Comparison of ENCODE assay signal across 1 cellular context in genomic region chr2:219724628-219725027, GRCh38.
TF ChIP-seq lines count a peak whose summit lies in the region.

No MANE protein-coding gene starts in this region.

TF ChIP-seq in K562, 482 proteins besides CTCF, POLR2A, EP300 and RAD21 (continued from another document and continues in another):
- TF ChIP-seq POLR2AphosphoS5 (IDR thresholded peaks at IDR 0.05; ENCODE audit: control insufficient read depth, insufficient read depth, low read depth, low read length) (no peak), DLX4 (CRISPR knock-in tag; IDR thresholded peaks at IDR 0.05) (no peak), OTX1 (CRISPR knock-in tag; IDR thresholded peaks at IDR 0.05) (no peak), ID3 (CRISPR knock-in tag; IDR thresholded peaks at IDR 0.05) (no peak), ID3 (tag; IDR thresholded peaks at IDR 0.05) (no peak), ZC3H4 (CRISPR knock-in tag; IDR thresholded peaks at IDR 0.05; ENCODE audit: borderline replicate concordance) (no peak), NEUROD1 (IDR thresholded peaks at IDR 0.05; ENCODE audit: borderline replicate concordance, low read depth, low read length, partially characterized antibody) (no peak), MAFF (IDR thresholded peaks at IDR 0.05; ENCODE audit: low read length) (no peak), E2F6 (IDR thresholded peaks at IDR 0.05; ENCODE audit: borderline replicate concordance in 1 of 2, extremely low read depth in 1 of 2, insufficient read depth in 1 of 2, insufficient read length in 1 of 2, low read depth in 1 of 2, low read length in 1 of 2, poor library complexity in 1 of 2, severe bottlenecking in 1 of 2) (peak in 1 of 2 experiments; percentile 29), CBFB (CRISPR knock-in tag; IDR thresholded peaks at IDR 0.05) (no peak), NRF1 (conservative IDR thresholded peaks at IDR 0.05 in 1 of 2, IDR thresholded peaks at IDR 0.05 in 1 of 2) (no peak), MCM3 (IDR thresholded peaks at IDR 0.05) (no peak), MCM5 (IDR thresholded peaks at IDR 0.05; ENCODE audit: low read depth) (no peak), BCLAF1 (IDR thresholded peaks at IDR 0.05; ENCODE audit: borderline replicate concordance in 1 of 2, control insufficient read depth in 1 of 2, low read depth in 2 of 2, low read length in 1 of 2) (no peak), NCOA6 (IDR thresholded peaks at IDR 0.05) (no peak), BDP1 (IDR thresholded peaks at IDR 0.05; ENCODE audit: insufficient read depth, insufficient read length) (no peak), TRIM28 (IDR thresholded peaks at IDR 0.05) (no peak), CSDE1 (IDR thresholded peaks at IDR 0.05) (no peak), ESRRA (IDR thresholded peaks at IDR 0.05; ENCODE audit: borderline replicate concordance, low read depth) (no peak), E2F1 (CRISPR knock-in tag; IDR thresholded peaks at IDR 0.05) (no peak), PHTF2 (CRISPR knock-in tag; IDR thresholded peaks at IDR 0.05) (no peak), ESRRB (CRISPR knock-in tag; IDR thresholded peaks at IDR 0.05; ENCODE audit: borderline replicate concordance) (no peak), ZNF785 (CRISPR knock-in tag; IDR thresholded peaks at IDR 0.05) (no peak), PTBP1 (IDR thresholded peaks at IDR 0.05; ENCODE audit: low read depth, low read length) (no peak), SPI1 (IDR thresholded peaks at IDR 0.05; ENCODE audit: borderline replicate concordance, low read depth, low read length) (no peak), PTRF (tag; IDR thresholded peaks at IDR 0.05) (no peak), YBX1 (IDR thresholded peaks at IDR 0.05) (no peak), DEAF1 (CRISPR knock-in tag; IDR thresholded peaks at IDR 0.05) (no peak), POLR3G (IDR thresholded peaks at IDR 0.05; ENCODE audit: extremely low read depth, insufficient read length, insufficient replicate concordance) (no peak), NCOR1 (IDR thresholded peaks at IDR 0.05) (peak; percentile 45; the same call in 1 of the 2 replicates), ZFP1 (CRISPR knock-in tag; IDR thresholded peaks at IDR 0.05) (no peak), ZNF316 (IDR thresholded peaks at IDR 0.05) (no peak), ELF2 (CRISPR knock-in tag; IDR thresholded peaks at IDR 0.05) (no peak), MTA2 (IDR thresholded peaks at IDR 0.05; ENCODE audit: low read depth) (0 out of 2 replicates have a peak, but pooled peaks have one; percentile 44), ZNF592 (IDR thresholded peaks at IDR 0.05) (no peak), POLR2G (IDR thresholded peaks at IDR 0.05; ENCODE audit: low read depth, low read length) (no peak), YY1 (IDR thresholded peaks at IDR 0.05; ENCODE audit: borderline replicate concordance in 1 of 3, control insufficient read depth in 1 of 3, extremely low read depth in 1 of 3, insufficient read depth in 3 of 3, insufficient read length in 1 of 3, insufficient replicate concordance in 2 of 3, low read depth in 1 of 3, low read length in 2 of 3) (no peak), ZNF395 (CRISPR knock-in tag; IDR thresholded peaks at IDR 0.05) (no peak), HDAC3 (IDR thresholded peaks at IDR 0.05; ENCODE audit: borderline replicate concordance, partially characterized antibody) (no peak), GMEB1 (CRISPR knock-in tag; IDR thresholded peaks at IDR 0.05) (no peak), ZNF644 (tag; IDR thresholded peaks at IDR 0.05; ENCODE audit: low read depth) (no peak), TRIM24 (IDR thresholded peaks at IDR 0.05) (0 out of 4 replicates have a peak, but pooled peaks of 1 of the 2 experiments have one; percentile 23), C11orf30 (IDR thresholded peaks at IDR 0.05; ENCODE audit: low read depth) (no peak), ZSCAN32 (CRISPR knock-in tag; IDR thresholded peaks at IDR 0.05) (no peak), ZBTB43 (CRISPR knock-in tag; IDR thresholded peaks at IDR 0.05) (no peak), RBM14 (IDR thresholded peaks at IDR 0.05; ENCODE audit: borderline replicate concordance, insufficient read depth, low read depth, low read length) (no peak), CREB3L1 (IDR thresholded peaks at IDR 0.05; ENCODE audit: borderline replicate concordance, low read depth) (no peak), TCF7L2 (IDR thresholded peaks at IDR 0.05; ENCODE audit: low read depth, low read length) (no peak), NCOA2 (IDR thresholded peaks at IDR 0.05; ENCODE audit: partially characterized antibody in 2 of 2) (no peak), SNAPC5 (CRISPR knock-in tag; IDR thresholded peaks at IDR 0.05) (no peak), ZNF174 (CRISPR knock-in tag; IDR thresholded peaks at IDR 0.05) (no peak)
